9 cellular contexts compared by ENCODE assay signal in genomic region chr6:28747631-28748157, GRCh38.
A peak's percentile ranks its signal among the peaks of the same experiment; 100 is the strongest.
DNase-seq lines count a peak whose midpoint lies in the region; ATAC-seq and TF ChIP-seq lines count a peak whose summit lies in the region.
"Had no signal": no experiment of that assay in that cellular context is flagged by ENCODE, and none has a peak within 500 bp of the region (broad histone marks: within the 10 kb centered on the region; RNA-seq: fewer than 3 reads in every experiment).

No MANE protein-coding gene starts in this region.

- no peaks in the 10 kb centered on the region for H3K4me1 Mint-ChIP-seq in activated CD8-positive, alpha-beta T cell treated with anti-CD3 and anti-CD28 coated beads for 36 hours (ENCODE audit: low read depth)
- no peaks in the 10 kb centered on the region for H3K4me1 Mint-ChIP-seq in activated CD8-positive, alpha-beta T cell treated with anti-CD3 and anti-CD28 coated beads, Interleukin-2, amount 10 ng/mL, durations not matched to agents 7 days and 5 days (ENCODE audit: low read depth)

- ATAC-seq in activated CD8-positive, alpha-beta T cell treated with anti-CD3 and anti-CD28 coated beads for 36 hours, result peak; percentile 37
- ATAC-seq in activated CD8-positive, alpha-beta T cell treated with anti-CD3 and anti-CD28 coated beads, Interleukin-2, amount 10 ng/mL, durations not matched to agents 7 days and 5 days, result no peak
- ATAC-seq in HG02642 (IDR thresholded peaks at IDR 0.05; ENCODE audit: poor library complexity, unreplicated experiment), result no peak
- no peak for ATAC-seq in GM21360 (IDR thresholded peaks at IDR 0.05; ENCODE audit: unreplicated experiment)

- CTCF ChIA-PET in activated CD8-positive, alpha-beta T cell treated with anti-CD3 and anti-CD28 coated beads for 36 hours (lab: Charles Lee), result no interaction called here
- CTCF ChIA-PET in activated CD8-positive, alpha-beta T cell treated with anti-CD3 and anti-CD28 coated beads, Interleukin-2, amount 10 ng/mL, durations not matched to agents 7 days and 5 days (lab: Charles Lee), result no interaction called here

- no peaks in the 10 kb centered on the region for H3K36me3 ChIP-seq in smooth muscle cell (ENCODE audit: low read depth)

- POLR2A ChIA-PET in activated CD8-positive, alpha-beta T cell treated with anti-CD3 and anti-CD28 coated beads for 36 hours (lab: Charles Lee), result no interaction called here
- POLR2A ChIA-PET in activated CD8-positive, alpha-beta T cell treated with anti-CD3 and anti-CD28 coated beads, Interleukin-2, amount 10 ng/mL, durations not matched to agents 7 days and 5 days (lab: Charles Lee), result no interaction called here

- H3K9ac ChIP-seq in smooth muscle cell (ENCODE audit: low read depth), result no peak overlapping the region

- peak; percentile 30 for DNase-seq in activated CD8-positive, alpha-beta T cell treated with anti-CD3 and anti-CD28 coated beads for 36 hours
- no peak for DNase-seq in activated CD8-positive, alpha-beta T cell treated with anti-CD3 and anti-CD28 coated beads, Interleukin-2, amount 10 ng/mL, durations not matched to agents 7 days and 5 days
- DNase-seq in NCI-H69 (lab: John Stamatoyannopoulos, UW) (peak; percentile 81), dermis blood vessel endothelial cell (peak; percentile 36), smooth muscle cell (lab: John Stamatoyannopoulos, UW; ENCODE audit: unreplicated experiment) (no peak), GM13976 (ENCODE audit: low spot score) (no peak)
- DNase-seq: COR-L47 had no signal

- H3K9me3 ChIP-seq in smooth muscle cell (replicated peaks; ENCODE audit: low read depth), result no peaks in the 10 kb centered on the region

- in situ Hi-C loops in GM13976 (cut with MboI; ENCODE audit: low sequenced_read_pairs, unreplicated experiment), result no loop called here

- peaks cover 8% of the 10 kb centered on the region for H3K9me3 Mint-ChIP-seq in activated CD8-positive, alpha-beta T cell treated with anti-CD3 and anti-CD28 coated beads for 36 hours
- peaks cover 13% of the 10 kb centered on the region for H3K9me3 Mint-ChIP-seq in activated CD8-positive, alpha-beta T cell treated with anti-CD3 and anti-CD28 coated beads, Interleukin-2, amount 10 ng/mL, durations not matched to agents 7 days and 5 days (ENCODE audit: insufficient read depth)

- H3K27me3 ChIP-seq in smooth muscle cell (ENCODE audit: low read depth), result peaks cover 39% of the 10 kb centered on the region

- no peak for TF ChIP-seq CTCF in activated CD8-positive, alpha-beta T cell treated with anti-CD3 and anti-CD28 coated beads for 36 hours (IDR thresholded peaks at IDR 0.05)
- TF ChIP-seq CTCF in smooth muscle cell (IDR thresholded peaks at IDR 0.05; ENCODE audit: borderline replicate concordance, insufficient read depth, poor library complexity, severe bottlenecking) (no peak), GM13976 (IDR thresholded peaks at IDR 0.05; ENCODE audit: borderline replicate concordance, control extremely low read depth, extremely low read depth, insufficient read depth, missing control alignments) (no peak)

- H3K4me2 ChIP-seq in smooth muscle cell, result peak overlapping the region; percentile 82

- peaks cover 9% of the 10 kb centered on the region for H3F3A ChIP-seq in smooth muscle cell (ENCODE audit: low read depth)

- no peak overlapping the region for H3K4me3 Mint-ChIP-seq in activated CD8-positive, alpha-beta T cell treated with anti-CD3 and anti-CD28 coated beads for 36 hours
- H3K4me3 Mint-ChIP-seq in activated CD8-positive, alpha-beta T cell treated with anti-CD3 and anti-CD28 coated beads, Interleukin-2, amount 10 ng/mL, durations not matched to agents 7 days and 5 days, result no peak overlapping the region

- H3K27ac Mint-ChIP-seq in activated CD8-positive, alpha-beta T cell treated with anti-CD3 and anti-CD28 coated beads for 36 hours, result no peak overlapping the region
- H3K27ac Mint-ChIP-seq in activated CD8-positive, alpha-beta T cell treated with anti-CD3 and anti-CD28 coated beads, Interleukin-2, amount 10 ng/mL, durations not matched to agents 7 days and 5 days, result no peak overlapping the region

- no peaks in the 10 kb centered on the region for H3K4me1 ChIP-seq in smooth muscle cell (ENCODE audit: low read depth)

- peaks cover 4% of the 10 kb centered on the region for H3K36me3 Mint-ChIP-seq in activated CD8-positive, alpha-beta T cell treated with anti-CD3 and anti-CD28 coated beads for 36 hours (ENCODE audit: low read depth)
- H3K36me3 Mint-ChIP-seq in activated CD8-positive, alpha-beta T cell treated with anti-CD3 and anti-CD28 coated beads, Interleukin-2, amount 10 ng/mL, durations not matched to agents 7 days and 5 days (ENCODE audit: low read depth), result no peaks in the 10 kb centered on the region

- H3K27me3 Mint-ChIP-seq in activated CD8-positive, alpha-beta T cell treated with anti-CD3 and anti-CD28 coated beads for 36 hours, result peaks cover 59% of the 10 kb centered on the region
- peaks cover 33% of the 10 kb centered on the region for H3K27me3 Mint-ChIP-seq in activated CD8-positive, alpha-beta T cell treated with anti-CD3 and anti-CD28 coated beads, Interleukin-2, amount 10 ng/mL, durations not matched to agents 7 days and 5 days (ENCODE audit: low read depth)

- peak overlapping the region; percentile 40 for H3K4me3 ChIP-seq in smooth muscle cell

- intact Hi-C loops in activated CD8-positive, alpha-beta T cell treated with anti-CD3 and anti-CD28 coated beads for 36 hours (cut with micrococcal nuclease), result no loop called here

- H2AFZ ChIP-seq in smooth muscle cell (ENCODE audit: low read depth), result peak overlapping the region; percentile 55

- no peaks in the 10 kb centered on the region for H3K79me2 ChIP-seq in smooth muscle cell (ENCODE audit: low read depth)

- H4K20me1 ChIP-seq in smooth muscle cell (ENCODE audit: low read depth), result no peaks in the 10 kb centered on the region

- WGBS in smooth muscle cell (ENCODE audit: low lambda C conversion rate), result 2% methylated on average over 19 of the region's 19 CpGs

- H3K27ac ChIP-seq in smooth muscle cell (ENCODE audit: low read depth), result no peak overlapping the region

Comparison
In these comparisons a context has a peak if more than half of its experiments do, and no peak if none do; other contexts are left out.
1. DNase-seq: peak in activated CD8-positive, alpha-beta T cell treated with anti-CD3 and anti-CD28 coated beads for 36 hours (single experiment), NCI-H69 (single experiment) and dermis blood vessel endothelial cell (single experiment); none in activated CD8-positive, alpha-beta T cell treated with anti-CD3 and anti-CD28 coated beads, Interleukin-2, amount 10 ng/mL, durations not matched to agents 7 days and 5 days (single experiment), smooth muscle cell (single experiment) and GM13976 (single experiment).